In genomic region chr12:2214411-2214810, GRCh38 we compare ENCODE assay signal across 16 cellular contexts.
"Had no signal": no experiment of that assay in that cellular context is flagged by ENCODE, and none has a peak within 500 bp of the region (broad histone marks: within the 10 kb centered on the region; RNA-seq: fewer than 3 reads in every experiment).

No MANE protein-coding gene starts in this region.

- H3K4me1 ChIP-seq: psoas muscle had no signal

- H3K27me3 ChIP-seq: brain microvascular endothelial cell, tibial artery, vagina had no signal

- H3K27ac ChIP-seq: brain microvascular endothelial cell, psoas muscle, vagina had no signal

- DNase-seq: activated CD4-positive, alpha-beta memory T cell treated with anti-CD3 and anti-CD28 coated beads, Interleukin-2, amount 10 ng/mL, durations not matched to agents 7 days and 5 days; activated CD4-positive, alpha-beta T cell treated with anti-CD3 and anti-CD28 coated beads for 4 hours; activated T-cell treated with anti-CD3 and anti-CD28 coated beads, Interleukin-2, amount 50 U/mL, for 24 hours; amniotic stem cell; brain microvascular endothelial cell; erythroblast; hippocampal formation; kidney; mesenchymal stem cell; psoas muscle; stimulated activated CD4-positive, alpha-beta T cell treated with anti-CD3 and anti-CD28 coated beads, Interleukin-2, amount 100 ng/mL, for 48 hours; T-helper 2 cell; tibial artery had no signal

- H3K4me3 ChIP-seq: psoas muscle, tibial artery, vagina had no signal

- ATAC-seq: natural killer cell treated with Interleukin-12 subunit alpha and Interleukin-12 subunit beta and Interleukin-15 and Interleukin-18, amount 100 ng/mL, for 72 hours; psoas muscle; stimulated activated memory B cell treated with anti-CD40 and anti-IgM and Interleukin-4, amounts not matched to agents 10 μg/mL and 1 μg/mL and 100 μg/mL, for 72 hours had no signal

- H3K36me3 ChIP-seq: brain microvascular endothelial cell, vagina had no signal

- H3K9me3 ChIP-seq: psoas muscle, tibial artery, vagina had no signal
